ENCODE assay signal across 28 cellular contexts in the genomic region with DNA sequence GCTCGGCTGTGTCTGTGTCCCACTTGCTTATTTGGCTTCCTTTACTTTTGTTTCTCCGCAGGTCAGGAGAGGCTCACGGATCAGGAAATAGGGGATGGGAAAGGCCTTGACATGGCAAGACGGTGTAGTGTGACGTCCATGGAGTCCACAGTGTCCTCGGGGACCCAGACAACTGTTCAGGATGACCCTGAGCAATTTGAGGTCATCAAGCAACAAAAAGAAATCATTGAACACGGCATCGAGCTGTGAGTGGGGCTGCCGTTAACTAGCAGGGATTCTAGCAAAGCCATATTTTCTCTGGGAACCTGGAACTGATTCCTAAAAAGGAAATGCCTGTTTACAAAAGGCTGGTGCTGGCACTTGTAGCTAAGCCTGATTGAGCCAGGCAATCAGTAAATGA. TPM values are rescaled to one million over a fixed set of nuclear protein-coding genes. Genes with fewer than 3 reads are reported as not detected.
DNase-seq lines count a peak whose midpoint lies in the region; TF ChIP-seq lines count a peak whose summit lies in the region.
"Had no signal": no experiment of that assay in that cellular context is flagged by ENCODE, and none has a peak within 500 bp of the region (broad histone marks: within the 10 kb centered on the region; RNA-seq: fewer than 3 reads in every experiment).

No MANE protein-coding gene starts in this region.

- H3K27ac Mint-ChIP-seq in brain: peak overlapping the region in 3 of 5 experiments; percentile 40 to 72 (median 47)
- H3K27ac Mint-ChIP-seq: activated CD8-positive, alpha-beta memory T cell treated with anti-CD3 and anti-CD28 coated beads, Interleukin-2, amount 10 ng/mL, durations not matched to agents 7 days and 5 days; activated naive CD4-positive, alpha-beta T cell treated with anti-CD3 and anti-CD28 coated beads, Interleukin-2, amount 50 U/mL, for 24 hours; dendritic cell treated with granulocyte-macrophage colony-stimulating factor and Interleukin-4, amounts not matched to agents 40 ng/mL and 50 ng/mL, for 4 days; stimulated activated effector memory CD8-positive, alpha-beta T cell treated with anti-CD3 and anti-CD28 coated beads, Interleukin-12 subunit alpha, Interleukin-12 subunit beta, amount 100 ng/mL, for 72 hours; WTC11 had no signal

- H3K4me1 Mint-ChIP-seq in brain: no peaks in the 10 kb centered on the region
- H3K4me1 Mint-ChIP-seq: activated CD8-positive, alpha-beta memory T cell treated with anti-CD3 and anti-CD28 coated beads, Interleukin-2, amount 10 ng/mL, durations not matched to agents 7 days and 5 days; activated naive CD4-positive, alpha-beta T cell treated with anti-CD3 and anti-CD28 coated beads, Interleukin-2, amount 50 U/mL, for 24 hours; WTC11 had no signal

- peaks cover 0 to 74% (median 5%) of the 10 kb centered on the region in 3 donors for H3K36me3 ChIP-seq in tibial nerve
- no peaks in the 10 kb centered on the region for H3K36me3 ChIP-seq in ovary

- H3K4me3 Mint-ChIP-seq in brain: no peak overlapping the region
- H3K4me3 Mint-ChIP-seq: activated CD8-positive, alpha-beta memory T cell treated with anti-CD3 and anti-CD28 coated beads, Interleukin-2, amount 10 ng/mL, durations not matched to agents 7 days and 5 days; activated naive CD4-positive, alpha-beta T cell treated with anti-CD3 and anti-CD28 coated beads, Interleukin-2, amount 50 U/mL, for 24 hours; dendritic cell treated with granulocyte-macrophage colony-stimulating factor and Interleukin-4, amounts not matched to agents 40 ng/mL and 50 ng/mL, for 4 days; stimulated activated effector memory CD8-positive, alpha-beta T cell treated with anti-CD3 and anti-CD28 coated beads, Interleukin-12 subunit alpha, Interleukin-12 subunit beta, amount 100 ng/mL, for 72 hours; WTC11 had no signal

- peaks cover 0 to 2% (median 0%) of the 10 kb centered on the region in 5 experiments for H3K9me3 Mint-ChIP-seq in brain
- H3K9me3 Mint-ChIP-seq: activated naive CD4-positive, alpha-beta T cell treated with anti-CD3 and anti-CD28 coated beads, Interleukin-2, amount 50 U/mL, for 24 hours; dendritic cell treated with granulocyte-macrophage colony-stimulating factor and Interleukin-4, amounts not matched to agents 40 ng/mL and 50 ng/mL, for 4 days; stimulated activated effector memory CD8-positive, alpha-beta T cell treated with anti-CD3 and anti-CD28 coated beads, Interleukin-12 subunit alpha, Interleukin-12 subunit beta, amount 100 ng/mL, for 72 hours; WTC11 had no signal

- TF ChIP-seq CTCF in brain (conservative IDR thresholded peaks at IDR 0.05) (no peak), tibial nerve (IDR thresholded peaks at IDR 0.05) (no peak), ovary (IDR thresholded peaks at IDR 0.05) (no peak)

- intact Hi-C loops in ovary (cut with DNase I): no loop called here

- peaks cover 77% of the 10 kb centered on the region for H3K36me3 Mint-ChIP-seq in brain

- no peak overlapping the region for H3K4me3 ChIP-seq in tibial nerve
- no peak overlapping the region for H3K4me3 ChIP-seq in ovary
- H3K4me3 ChIP-seq: ascending aorta; BLaER1 treated with 17β-estradiol and CSF1 and Interleukin-3, amounts not matched to agents 10 nM and 100 nM; GM12878; HAP-1; lower lobe of right lung; smooth muscle cell; suprapubic skin had no signal

- no peaks in the 10 kb centered on the region for H3K4me1 ChIP-seq in tibial nerve
- H3K4me1 ChIP-seq in ovary (ENCODE audit: insufficient read depth): no peaks in the 10 kb centered on the region
- H3K4me1 ChIP-seq: ascending aorta; BLaER1 treated with 17β-estradiol and CSF1 and Interleukin-3, amounts not matched to agents 10 nM and 100 nM; foreskin keratinocyte; HAP-1; lower lobe of right lung; suprapubic skin had no signal

- TF ChIP-seq EP300 in tibial nerve (IDR thresholded peaks at IDR 0.05) (no peak), ovary (IDR thresholded peaks at IDR 0.05) (no peak)

- H3K9me3 ChIP-seq in tibial nerve: no peaks in the 10 kb centered on the region
- H3K9me3 ChIP-seq in ovary: no peaks in the 10 kb centered on the region
- H3K9me3 ChIP-seq: ascending aorta; BLaER1 treated with 17β-estradiol and CSF1 and Interleukin-3, amounts not matched to agents 10 nM and 100 nM; HAP-1; lower lobe of right lung; neutrophil; suprapubic skin had no signal

- H3K27me3 Mint-ChIP-seq in brain: no peaks in the 10 kb centered on the region
- H3K27me3 Mint-ChIP-seq: activated CD8-positive, alpha-beta memory T cell treated with anti-CD3 and anti-CD28 coated beads, Interleukin-2, amount 10 ng/mL, durations not matched to agents 7 days and 5 days; activated naive CD4-positive, alpha-beta T cell treated with anti-CD3 and anti-CD28 coated beads, Interleukin-2, amount 50 U/mL, for 24 hours; dendritic cell treated with granulocyte-macrophage colony-stimulating factor and Interleukin-4, amounts not matched to agents 40 ng/mL and 50 ng/mL, for 4 days had no signal

- H3K27ac ChIP-seq in tibial nerve (peak overlapping the region in 1 of 4 donors; percentile 29), ovary (no peak overlapping the region)
- H3K27ac ChIP-seq: ascending aorta; BLaER1 treated with 17β-estradiol and CSF1 and Interleukin-3, amounts not matched to agents 10 nM and 100 nM; foreskin keratinocyte; lower lobe of right lung; neutrophil; suprapubic skin had no signal

- H3K27me3 ChIP-seq in tibial nerve (no peaks in the 10 kb centered on the region), ovary (no peaks in the 10 kb centered on the region)
- H3K27me3 ChIP-seq: ascending aorta; BLaER1 treated with 17β-estradiol and CSF1 and Interleukin-3, amounts not matched to agents 10 nM and 100 nM; foreskin keratinocyte; neutrophil; suprapubic skin had no signal

- DNase-seq in NCI-H146 (lab: John Stamatoyannopoulos, UW) (peak; percentile 24), left kidney (ENCODE audit: low read depth, low spot score) (peak; percentile 9), retina (peak; percentile 7), NCI-H2029 (lab: John Stamatoyannopoulos, UW) (no peak), tibial nerve (ENCODE audit: low spot score in 2 of 2) (no peak), ovary (no peak)
- DNase-seq: activated CD4-positive, alpha-beta T cell treated with anti-CD3 and anti-CD28 coated beads, Interleukin-2, amount 50 U/mL, for 1 hour; activated CD8-positive, alpha-beta memory T cell treated with anti-CD3 and anti-CD28 coated beads, Interleukin-2, amount 10 ng/mL, durations not matched to agents 7 days and 5 days; central memory CD4-positive, alpha-beta T cell; foreskin keratinocyte; hypothalamus; lower lobe of right lung; NCI-H1930; NCI-H345; OCI-M1; T1000 had no signal

- WGBS in tibial nerve, 2 donors: 42 to 45% methylated on average over 9 of the region's 9 CpGs
- WGBS in ovary, 3 donors: 73 to 85% (median 80%) methylated on average over 9 of the region's 9 CpGs

- no peak for TF ChIP-seq POLR2A in tibial nerve (IDR thresholded peaks at IDR 0.05)
- no peak for TF ChIP-seq POLR2A in ovary (IDR thresholded peaks at IDR 0.05)

RNA-seq across cellular contexts. Expression of a gene that starts 54.4 kb away (rescaled TPM):
- polyA plus RNA-seq in brain (ENCODE audit: insufficient read depth, low read depth, low replicate concordance): 7.9 TPM
- 10 to 100 TPM; 27.6 to 33.5 (median 30.1) TPM for total RNA-seq in tibial nerve
- total RNA-seq in ovary: 10 to 100 TPM; 16.3 to 23.9 (median 19.3) TPM
- 10 to 100 TPM in 1 of 2 donors, 1 to 10 TPM in 1; 9.1 to 12.4 TPM for polyA plus RNA-seq in ovary

Comparison
In these comparisons a context has a peak if more than half of its experiments do, and no peak if none do; other contexts are left out.
1. DNase-seq: peak in NCI-H146 (single experiment), left kidney (single experiment) and retina (single experiment); none in NCI-H2029 (single experiment), tibial nerve (0 of 2) and ovary (0 of 5).